8 cellular contexts compared by ENCODE assay signal in genomic region chr3:51384730-51385473, GRCh38.
A peak's percentile ranks its signal among the peaks of the same experiment; 100 is the strongest.
DNase-seq lines count a peak whose midpoint lies in the region; ATAC-seq lines count a peak whose summit lies in the region.

TSS of gene MANF (plus strand) at chr3:51385291. CDS start at chr3:51385343, 52 bp downstream.

- DNase-seq in C1 segment of cervical spinal cord (lab: John Stamatoyannopoulos, UW) (peak; percentile 79 to 98 (median 96)), NCI-H748 (lab: John Stamatoyannopoulos, UW; ENCODE audit: unreplicated experiment) (peak; percentile 96), cortex of kidney (lab: John Stamatoyannopoulos, UW) (peak; percentile 57), left kidney (ENCODE audit: low read depth, low spot score) (peak; percentile 99)
- DNase-seq in activated CD4-positive, alpha-beta T cell treated with anti-CD3 and anti-CD28 coated beads, Interleukin-2, amount 50 U/mL, for 1 hour = peak; percentile 95
- peak; percentile 96 for DNase-seq in stimulated activated CD4-positive, alpha-beta T cell treated with anti-CD3 and anti-CD28 coated beads, Interleukin-2, amount 100 ng/mL, for 24 hours

- ATAC-seq in GM19351 (IDR thresholded peaks at IDR 0.05; ENCODE audit: unreplicated experiment) (peak; percentile 93), HG03521 (IDR thresholded peaks at IDR 0.05; ENCODE audit: unreplicated experiment) (peak; percentile 96)

Comparison
In these comparisons a context has a peak if more than half of its experiments do, and no peak if none do; other contexts are left out.
1. Peak in every context shown above with its lines: DNase-seq and ATAC-seq.